In the genomic region with DNA sequence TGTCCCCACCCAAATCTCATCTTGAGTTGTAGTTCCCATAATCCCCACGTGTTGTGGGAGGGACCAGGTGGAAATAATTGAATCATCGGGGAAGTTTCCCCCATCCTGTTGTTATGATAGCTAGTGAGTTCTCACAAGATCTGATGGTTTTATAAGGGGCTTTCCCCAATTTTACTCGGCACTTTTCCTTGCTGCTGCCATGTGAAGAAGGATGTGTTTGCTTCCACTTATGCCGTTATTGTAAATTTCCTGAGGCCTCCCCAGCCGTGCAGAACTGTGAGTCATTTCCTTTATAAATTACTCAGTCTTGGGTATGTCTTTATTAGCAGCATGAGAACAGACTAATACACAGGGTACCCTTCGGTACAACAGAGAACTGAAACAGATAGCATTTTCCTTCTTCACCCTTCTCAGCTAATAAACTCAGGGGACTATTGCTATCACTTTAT, we compare ENCODE assay signal across 9 cellular contexts. TPM values are rescaled to one million over a fixed set of nuclear protein-coding genes. Genes with fewer than 3 reads are reported as not detected.
DNase-seq lines count a peak whose midpoint lies in the region; TF ChIP-seq lines count a peak whose summit lies in the region.
"Not testable (repeated sequence)": the region's sequence is repeated elsewhere in the genome, so short reads cannot be mapped to it uniquely, and the experiment has no call there.
"Had no signal": no experiment of that assay in that cellular context is flagged by ENCODE, and none has a peak within 500 bp of the region (broad histone marks: within the 10 kb centered on the region; RNA-seq: fewer than 3 reads in every experiment).

No MANE protein-coding gene starts in this region.

- H3K9me3 ChIP-seq in GM23248 (ENCODE audit: low read depth) = not testable (repeated sequence)

- peaks cover 19% of the 10 kb centered on the region for H3K4me1 ChIP-seq in GM23248 (ENCODE audit: insufficient read depth)

- H3K4me3 ChIP-seq in GM23248 = peak overlapping the region; percentile 46
- H3K4me3 ChIP-seq in HL-60 (replicated peaks; ENCODE audit: insufficient read depth, low read length); fibroblast of mammary gland (ENCODE audit: control insufficient read depth, low read depth, low read length); skeletal muscle cell (ENCODE audit: low read depth, low read length): not testable (repeated sequence)

- not testable (repeated sequence) for H4K20me1 ChIP-seq in GM23248 (ENCODE audit: insufficient read depth)

- H2AFZ ChIP-seq in GM23248 = peak overlapping the region; percentile 56

- peak overlapping the region; percentile 61 for H3K4me2 ChIP-seq in GM23248 (ENCODE audit: unreplicated experiment)

- H3F3A ChIP-seq in GM23248 (ENCODE audit: insufficient read depth) = peaks cover 16% of the 10 kb centered on the region

- not testable (repeated sequence) for TF ChIP-seq CTCF in GM13976 (IDR thresholded peaks at IDR 0.05; ENCODE audit: borderline replicate concordance, control extremely low read depth, extremely low read depth, insufficient read depth, missing control alignments); HL-60 (IDR thresholded peaks at IDR 0.05; ENCODE audit: insufficient read depth, low read length); fibroblast of mammary gland (conservative IDR thresholded peaks at IDR 0.05; ENCODE audit: control insufficient read depth, insufficient read depth, low read depth, low read length)

- 17 to 20% methylated on average over 6 of the region's 6 CpGs for WGBS in GM23248 (ENCODE audit: low coverage in 1 of 2, low lambda C conversion rate in 2 of 2, missing lambda C conversion rate in 2 of 2), 2 experiments

- DNase-seq in GM13976 (ENCODE audit: low spot score) (peak; percentile 51), GM23248 (peak; percentile 80), HL-60 (ENCODE audit: low read depth in 1 of 2, low spot score in 1 of 2) (peak; percentile 6 to 29), T1000 (lab: John Stamatoyannopoulos, UW) (peak; percentile 64), activated gamma-delta T cell treated with Interleukin-2 at 50 U/mL for 16 hours (peak; percentile 34), fibroblast of mammary gland (ENCODE audit: low read depth) (peak; percentile 85), skeletal muscle cell (ENCODE audit: low read depth) (peak; percentile 61), stromal cell of bone marrow (ENCODE audit: low read depth) (peak; percentile 48)

- not testable (repeated sequence) for H3K27me3 ChIP-seq in GM23248 (replicated peaks; ENCODE audit: insufficient read depth); HL-60 (ENCODE audit: insufficient read depth, poor library complexity, severe bottlenecking)

- not testable (repeated sequence) for H3K9me2 ChIP-seq in GM23248 (ENCODE audit: insufficient read depth)

- in situ Hi-C loops in GM13976 (cut with MboI; ENCODE audit: low sequenced_read_pairs, unreplicated experiment); GM23248 (cut with MboI): not testable (repeated sequence)

- H3K79me2 ChIP-seq in GM23248 (ENCODE audit: insufficient read depth) = not testable (repeated sequence)

- peak overlapping the region; percentile 18; the same call in 1 of the 2 replicates for H3K9ac ChIP-seq in GM23248

- H3K36me3 ChIP-seq in GM23248 (ENCODE audit: low read depth) = not testable (repeated sequence)

- peak overlapping the region; percentile 41 for H3K27ac ChIP-seq in GM23248
- H3K27ac ChIP-seq in HL-60 (replicated peaks) = not testable (repeated sequence)

RNA-seq across cellular contexts. Expression of gene GNG2, which starts 45.3 kb away (rescaled TPM):
- 13.8 and 14.7 TPM in 2 replicates for total RNA-seq in GM23248 (2014; rRNA removed; shearing (Covaris generic))
- 15.0 and 16.5 TPM in 2 replicates for polyA plus RNA-seq in GM23248 (2016; fragmentation: Nextera tagmentation; extraction: Ambion mirVana)
- polyA plus RNA-seq: K562 had no signal

Comparison
In these comparisons a context has a peak if more than half of its experiments do, and no peak if none do; other contexts are left out.
1. DNase-seq: peak in every context shown above with its lines; median percentile 85 in fibroblast of mammary gland; 80 in GM23248; 64 in T1000; 61 in skeletal muscle cell; 51 in GM13976; 48 in stromal cell of bone marrow; 34 in activated gamma-delta T cell treated with Interleukin-2 at 50 U/mL for 16 hours; 18 in HL-60.